ENCODE assay signal across 10 cellular contexts in genomic region chr16:68790130-68790761, GRCh38. TPM values are rescaled to one million over a fixed set of nuclear protein-coding genes. Genes with fewer than 3 reads are reported as not detected.
DNase-seq lines count a peak whose midpoint lies in the region; ATAC-seq, FAIRE-seq and TF ChIP-seq lines count a peak whose summit lies in the region.
"Had no signal": no experiment of that assay in that cellular context is flagged by ENCODE, and none has a peak within 500 bp of the region (broad histone marks: within the 10 kb centered on the region; RNA-seq: fewer than 3 reads in every experiment).

No MANE protein-coding gene starts in this region.

- H3K27me3 ChIP-seq in NT2/D1 (ENCODE audit: insufficient read depth, insufficient read length) (no peaks in the 10 kb centered on the region), esophagus squamous epithelium (no peaks in the 10 kb centered on the region)

- H3K9ac ChIP-seq in NT2/D1 (ENCODE audit: insufficient read length, low read depth) = peak overlapping the region; percentile 57

- no peaks in the 10 kb centered on the region for H3K9me3 ChIP-seq in NT2/D1 (ENCODE audit: insufficient read depth, low read length)
- H3K9me3 ChIP-seq in esophagus squamous epithelium = no peaks in the 10 kb centered on the region

- no peaks in the 10 kb centered on the region for H3K36me3 ChIP-seq in NT2/D1 (ENCODE audit: insufficient read depth, insufficient read length, low read length)
- peaks cover 0 to 59% (median 0%) of the 10 kb centered on the region in 3 donors for H3K36me3 ChIP-seq in esophagus squamous epithelium

- no peak for FAIRE-seq in GM12892 (lab: Jason Lieb, UNC)

- no peaks in the 10 kb centered on the region for H3K9me3 Mint-ChIP-seq in stimulated activated naive B cell treated with anti-CD40 and anti-IgM and Interleukin-4, amounts not matched to agents 10 μg/mL and 1 μg/mL and 100 μg/mL, for 72 hours
- H3K9me3 Mint-ChIP-seq: activated naive CD4-positive, alpha-beta T cell treated with anti-CD3 and anti-CD28 coated beads, Interleukin-2, amount 50 U/mL, for 24 hours had no signal

- no peaks in the 10 kb centered on the region for H3K27me3 Mint-ChIP-seq in stimulated activated naive B cell treated with anti-CD40 and anti-IgM and Interleukin-4, amounts not matched to agents 10 μg/mL and 1 μg/mL and 100 μg/mL, for 72 hours
- H3K27me3 Mint-ChIP-seq: activated naive CD4-positive, alpha-beta T cell treated with anti-CD3 and anti-CD28 coated beads, Interleukin-2, amount 50 U/mL, for 24 hours had no signal

- peak overlapping the region; percentile 2 to 52 (median 42) for H3K27ac ChIP-seq in esophagus squamous epithelium

- 42 to 52% methylated on average over 9 of the region's 9 CpGs for WGBS in esophagus squamous epithelium, 2 donors

- H3K4me1 ChIP-seq in NT2/D1 (ENCODE audit: insufficient read depth, insufficient read length) (peaks cover 7% of the 10 kb centered on the region), esophagus squamous epithelium (peaks cover 0 to 39% (median 14%) of the 10 kb centered on the region in 3 donors)

- no peak overlapping the region for H3K4me3 Mint-ChIP-seq in stimulated activated naive B cell treated with anti-CD40 and anti-IgM and Interleukin-4, amounts not matched to agents 10 μg/mL and 1 μg/mL and 100 μg/mL, for 72 hours
- H3K4me3 Mint-ChIP-seq: activated naive CD4-positive, alpha-beta T cell treated with anti-CD3 and anti-CD28 coated beads, Interleukin-2, amount 50 U/mL, for 24 hours had no signal

- peak; percentile 52 for DNase-seq in DMS79 (lab: John Stamatoyannopoulos, UW)
- no peak for DNase-seq in NT2/D1 (ENCODE audit: low read depth, low spot score)
- DNase-seq in esophagus squamous epithelium (lab: John Stamatoyannopoulos, UW) = no peak
- peak; percentile 49 for DNase-seq in non-pigmented ciliary epithelial cell (ENCODE audit: low read depth)
- DNase-seq in stimulated activated naive B cell treated with anti-CD40 and anti-IgM and Interleukin-4, amounts not matched to agents 10 μg/mL and 1 μg/mL and 100 μg/mL, for 72 hours = no peak
- DNase-seq in GM12892 (ENCODE audit: insufficient read length) = no peak
- DNase-seq in NCI-H146 treated with DMSO at 0.1 percent for 48 hours (lab: John Stamatoyannopoulos, UW; ENCODE audit: unreplicated experiment) = no peak
- DNase-seq in activated CD4-positive, CD25-positive, alpha-beta regulatory T cell treated with anti-CD3 and anti-CD28 coated beads, Interleukin-2, amount 50 U/mL, for 72 hours = no peak

- no peak overlapping the region for H3K4me3 ChIP-seq in NT2/D1 (ENCODE audit: insufficient read length, low read depth)
- no peak overlapping the region for H3K4me3 ChIP-seq in esophagus squamous epithelium

- TF ChIP-seq CTCF in esophagus squamous epithelium (IDR thresholded peaks at IDR 0.05) = no peak

- peaks cover 0 to 5% of the 10 kb centered on the region in 2 donors for H3K4me1 Mint-ChIP-seq in stimulated activated naive B cell treated with anti-CD40 and anti-IgM and Interleukin-4, amounts not matched to agents 10 μg/mL and 1 μg/mL and 100 μg/mL, for 72 hours
- H3K4me1 Mint-ChIP-seq: activated naive CD4-positive, alpha-beta T cell treated with anti-CD3 and anti-CD28 coated beads, Interleukin-2, amount 50 U/mL, for 24 hours had no signal

- H3K36me3 Mint-ChIP-seq in stimulated activated naive B cell treated with anti-CD40 and anti-IgM and Interleukin-4, amounts not matched to agents 10 μg/mL and 1 μg/mL and 100 μg/mL, for 72 hours = no peaks in the 10 kb centered on the region
- H3K36me3 Mint-ChIP-seq: activated naive CD4-positive, alpha-beta T cell treated with anti-CD3 and anti-CD28 coated beads, Interleukin-2, amount 50 U/mL, for 24 hours had no signal

- ATAC-seq in stimulated activated naive B cell treated with anti-CD40 and anti-IgM and Interleukin-4, amounts not matched to agents 10 μg/mL and 1 μg/mL and 100 μg/mL, for 72 hours (replicated peaks) = no peak

- TF ChIP-seq POLR2A in esophagus squamous epithelium (IDR thresholded peaks at IDR 0.05) = no peak
- no peak for TF ChIP-seq POLR2A in GM12892 (IDR thresholded peaks at IDR 0.05; ENCODE audit: low read depth, low read length)

- intact Hi-C loops in esophagus squamous epithelium (cut with DNase I) = no loop called here

- no peak overlapping the region for H3K27ac Mint-ChIP-seq in stimulated activated naive B cell treated with anti-CD40 and anti-IgM and Interleukin-4, amounts not matched to agents 10 μg/mL and 1 μg/mL and 100 μg/mL, for 72 hours
- H3K27ac Mint-ChIP-seq: activated naive CD4-positive, alpha-beta T cell treated with anti-CD3 and anti-CD28 coated beads, Interleukin-2, amount 50 U/mL, for 24 hours had no signal

RNA-seq across cellular contexts. Expression of gene TANGO6, which starts 53.1 kb away (rescaled TPM):
- total RNA-seq in esophagus squamous epithelium = 10 to 100 TPM in 2 of 4 donors, 1 to 10 TPM in 2; 5.5 to 15.8 (median 10.1) TPM
- 7.2 TPM for polyA plus RNA-seq in GM12892 (2012; ENCODE audit: missing spikeins)

RNA-seq across cellular contexts. Expression of gene CDH1, which starts 53.2 kb away (rescaled TPM):
- total RNA-seq in esophagus squamous epithelium = 100 to 1,000 TPM in 3 of 4 donors, 10 to 100 TPM in 1; 72.7 to 302 (median 160) TPM
- polyA plus RNA-seq in GM12892 (2012; ENCODE audit: missing spikeins) = 2.9 TPM
- total RNA-seq: OCI-LY7 had no signal

Comparison
In these comparisons a context has a peak if more than half of its experiments do, and no peak if none do; other contexts are left out.
1. DNase-seq: peak in DMS79 (single experiment) and non-pigmented ciliary epithelial cell (single experiment); none in NT2/D1 (single experiment), esophagus squamous epithelium (single experiment), stimulated activated naive B cell treated with anti-CD40 and anti-IgM and Interleukin-4, amounts not matched to agents 10 μg/mL and 1 μg/mL and 100 μg/mL, for 72 hours (single experiment), GM12892 (single experiment), NCI-H146 treated with DMSO at 0.1 percent for 48 hours (single experiment) and activated CD4-positive, CD25-positive, alpha-beta regulatory T cell treated with anti-CD3 and anti-CD28 coated beads, Interleukin-2, amount 50 U/mL, for 72 hours (single experiment).